Comparison of ENCODE assay signal across 29 cellular contexts in genomic region chrX:148794350-148794749, GRCh38.
"Had no signal": no experiment of that assay in that cellular context is flagged by ENCODE, and none has a peak within 500 bp of the region (broad histone marks: within the 10 kb centered on the region; RNA-seq: fewer than 3 reads in every experiment).

No MANE protein-coding gene starts in this region.

- H3K27ac ChIP-seq: ascending aorta, brain microvascular endothelial cell, gastroesophageal sphincter, heart right ventricle, hepatocyte had no signal

- H3K4me3 ChIP-seq: ascending aorta, gastroesophageal sphincter, heart right ventricle, hepatocyte had no signal

- H2AFZ ChIP-seq: hepatocyte had no signal

- H3K4me1 ChIP-seq: ascending aorta, gastroesophageal sphincter, heart right ventricle had no signal

- ATAC-seq: activated CD4-positive, alpha-beta T cell treated with anti-CD3 and anti-CD28 coated beads for 36 hours; activated CD8-positive, alpha-beta memory T cell treated with anti-CD3 and anti-CD28 coated beads, Interleukin-2, amount 10 ng/mL, durations not matched to agents 7 days and 5 days; activated CD8-positive, alpha-beta T cell treated with anti-CD3 and anti-CD28 coated beads, Interleukin-2, amount 10 ng/mL, durations not matched to agents 7 days and 5 days; activated naive CD4-positive, alpha-beta T cell treated with anti-CD3 and anti-CD28 coated beads, Interleukin-2, amount 50 U/mL, for 72 hours; esophagus mucosa; gastroesophageal sphincter; heart right ventricle had no signal

- H3K4me2 ChIP-seq: hepatocyte had no signal

- H3K79me2 ChIP-seq: hepatocyte had no signal

- H3K27me3 ChIP-seq: ascending aorta, brain microvascular endothelial cell, gastroesophageal sphincter, heart right ventricle, hepatocyte had no signal

- H3K36me3 ChIP-seq: ascending aorta, brain microvascular endothelial cell, gastroesophageal sphincter, heart right ventricle had no signal

- H3K9me3 ChIP-seq: ascending aorta, gastroesophageal sphincter, heart right ventricle had no signal

- DNase-seq: activated CD4-positive, alpha-beta memory T cell treated with anti-CD3 and anti-CD28 coated beads for 36 hours; activated CD4-positive, alpha-beta T cell treated with anti-CD3 and anti-CD28 coated beads for 36 hours; activated CD4-positive, alpha-beta T cell treated with anti-CD3 and anti-CD28 coated beads, Interleukin-2, amount 10 ng/mL, durations not matched to agents 24 days and 14 days; activated CD4-positive, CD25-positive, alpha-beta regulatory T cell; activated CD4-positive, CD25-positive, alpha-beta regulatory T cell treated with anti-CD3 and anti-CD28 coated beads, Interleukin-2, amount 50 U/mL, for 72 hours; activated CD8-positive, alpha-beta memory T cell treated with anti-CD3 and anti-CD28 coated beads, Interleukin-2, amount 10 ng/mL, durations not matched to agents 7 days and 5 days; activated CD8-positive, alpha-beta memory T cell treated with anti-CD3 and anti-CD28 coated beads, Interleukin-2, amount 50 U/mL, for 4 hours; activated CD8-positive, alpha-beta T cell treated with anti-CD3 and anti-CD28 coated beads, Interleukin-2, amount 10 ng/mL, durations not matched to agents 7 days and 5 days; activated effector memory CD4-positive, alpha-beta T cell treated with anti-CD3 and anti-CD28 coated beads, Interleukin-2, amount 50 U/mL, for 16 hours; activated naive CD4-positive, alpha-beta T cell treated with anti-CD3 and anti-CD28 coated beads, Interleukin-2, amount 10 ng/mL, durations not matched to agents 7 days and 5 days; activated naive CD8-positive, alpha-beta T cell treated with anti-CD3 and anti-CD28 coated beads, Interleukin-2, amount 10 ng/mL, durations not matched to agents 7 days and 5 days; activated T-cell treated with anti-CD3 and anti-CD28 coated beads, Interleukin-2, amount 50 U/mL, for 1 hour; activated T-cell treated with anti-CD3 and anti-CD28 coated beads, Interleukin-2, amount 50 U/mL, for 48 hours; brain microvascular endothelial cell; cortex of kidney; dermis blood vessel endothelial cell; effector CD8-positive, alpha-beta T cell; foreskin fibroblast; heart right ventricle; T-helper 2 cell had no signal

- FAIRE-seq: bronchial epithelial cell, colon, endometrium, endothelial cell of umbilical vein had no signal
